10 cellular contexts compared by ENCODE assay signal in the genomic region with DNA sequence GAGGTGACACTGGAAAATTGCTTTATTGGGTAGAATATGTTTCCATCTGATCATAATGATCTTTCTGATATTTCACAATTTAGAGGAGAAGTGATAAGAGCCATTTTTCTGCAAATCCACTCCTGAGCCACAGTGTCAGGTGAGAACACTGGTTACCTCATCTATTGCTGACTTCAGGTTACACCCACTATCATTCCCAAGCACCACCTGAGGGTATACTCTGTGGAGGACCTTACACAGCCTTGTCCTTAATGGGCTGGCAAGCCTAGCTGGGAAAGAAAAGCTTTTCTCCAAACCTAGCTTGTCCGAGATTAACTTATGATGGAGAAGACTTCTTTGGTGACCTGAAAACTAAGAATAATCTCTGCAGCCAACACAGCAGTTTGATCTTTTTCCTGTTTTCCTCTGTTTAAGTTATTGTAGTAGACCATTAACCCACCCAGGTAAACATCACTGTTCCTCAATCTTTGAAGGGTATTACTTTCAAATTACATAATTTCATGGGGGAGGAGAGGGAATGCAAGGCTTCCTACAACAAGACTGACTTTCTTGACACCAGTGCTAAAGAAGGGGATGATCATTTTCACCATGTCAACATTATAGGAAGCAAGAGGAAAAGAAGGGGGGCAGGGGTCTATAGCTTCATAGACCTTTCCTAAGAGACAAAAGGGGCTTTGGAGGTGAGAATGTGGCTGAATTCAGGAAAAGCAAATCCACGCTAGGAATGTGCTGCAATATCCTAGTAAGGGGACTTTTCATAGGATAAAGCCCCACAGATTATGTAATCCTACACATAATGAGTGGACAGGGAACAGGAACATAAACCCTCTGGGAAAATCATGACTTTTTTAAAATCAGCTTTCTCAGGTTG. TPM values are rescaled to one million over a fixed set of nuclear protein-coding genes. Genes with fewer than 3 reads are reported as not detected.
DNase-seq lines count a peak whose midpoint lies in the region; ATAC-seq and TF ChIP-seq lines count a peak whose summit lies in the region.
"Had no signal": no experiment of that assay in that cellular context is flagged by ENCODE, and none has a peak within 500 bp of the region (broad histone marks: within the 10 kb centered on the region; RNA-seq: fewer than 3 reads in every experiment).

No MANE protein-coding gene starts in this region.

- intact Hi-C loops in activated T-helper 1 cell treated with anti-CD3 and anti-CD28 coated beads, Interleukin-12 subunit alpha, Interleukin-12 subunit beta, Interleukin-2, Interleukin-4 antibody, amounts not matched to agents 30 ng/mL and 10 ng/mL and 1 ng/mL, durations not matched to agents 14 hours and 24 hours and 36 hours (cut with micrococcal nuclease), result no loop called here

- H3K36me3 Mint-ChIP-seq in activated CD8-positive, alpha-beta memory T cell treated with anti-CD3 and anti-CD28 coated beads, Interleukin-2, amount 10 ng/mL, durations not matched to agents 7 days and 5 days, result no peaks in the 10 kb centered on the region
- H3K36me3 Mint-ChIP-seq in activated T-helper 1 cell treated with anti-CD3 and anti-CD28 coated beads, Interleukin-12 subunit alpha, Interleukin-12 subunit beta, Interleukin-2, Interleukin-4 antibody, amounts not matched to agents 30 ng/mL and 10 ng/mL and 1 ng/mL, durations not matched to agents 14 hours and 24 hours and 36 hours (ENCODE audit: low read depth), result no peaks in the 10 kb centered on the region
- H3K36me3 Mint-ChIP-seq in stimulated activated naive B cell treated with anti-CD40 and anti-IgM and Interleukin-4, amounts not matched to agents 10 μg/mL and 1 μg/mL and 100 μg/mL, for 72 hours, result no peaks in the 10 kb centered on the region

- no peaks in the 10 kb centered on the region for H3K36me3 ChIP-seq in hepatocyte (replicated peaks; ENCODE audit: insufficient read depth, low read depth)

- no peak for ATAC-seq in activated CD8-positive, alpha-beta memory T cell treated with anti-CD3 and anti-CD28 coated beads, Interleukin-2, amount 10 ng/mL, durations not matched to agents 7 days and 5 days
- no peak for ATAC-seq in stimulated activated naive B cell treated with anti-CD40 and anti-IgM and Interleukin-4, amounts not matched to agents 10 μg/mL and 1 μg/mL and 100 μg/mL, for 72 hours (replicated peaks)
- ATAC-seq in GM21515 (IDR thresholded peaks at IDR 0.05; ENCODE audit: unreplicated experiment), result no peak

- H3K79me2 ChIP-seq in hepatocyte, result peaks cover 10% of the 10 kb centered on the region

- no peak overlapping the region for H2AFZ ChIP-seq in hepatocyte

- CTCF ChIA-PET in activated CD8-positive, alpha-beta memory T cell treated with anti-CD3 and anti-CD28 coated beads, Interleukin-2, amount 10 ng/mL, durations not matched to agents 7 days and 5 days (lab: Charles Lee), result interaction anchor here (0.8 to 4.1 kb wide), 8 partner anchors 13 to 42 kb away, joined by 3 to 18 read pairs (median 7); no protein-coding TSS in a partner anchor

- 82% methylated on average over 2 of the region's 2 CpGs for WGBS in hepatocyte (ENCODE audit: low lambda C conversion rate, missing lambda C conversion rate)

- no peaks in the 10 kb centered on the region for H4K20me1 ChIP-seq in hepatocyte (ENCODE audit: insufficient read depth, poor library complexity, severe bottlenecking)

- peak overlapping the region; percentile 89 for H3K4me2 ChIP-seq in hepatocyte

- H3K27ac ChIP-seq in hepatocyte, result peak overlapping the region; percentile 59

- H3K4me3 ChIP-seq in hepatocyte, result no peak overlapping the region

- H3K9me3 ChIP-seq in hepatocyte (ENCODE audit: low read depth), result no peaks in the 10 kb centered on the region

- no peak for TF ChIP-seq CTCF in hepatocyte (IDR thresholded peaks at IDR 0.05; ENCODE audit: poor library complexity)

- H3K4me1 Mint-ChIP-seq in activated CD8-positive, alpha-beta memory T cell treated with anti-CD3 and anti-CD28 coated beads, Interleukin-2, amount 10 ng/mL, durations not matched to agents 7 days and 5 days, result peaks cover 22% of the 10 kb centered on the region
- peaks cover 20% of the 10 kb centered on the region for H3K4me1 Mint-ChIP-seq in activated T-helper 1 cell treated with anti-CD3 and anti-CD28 coated beads, Interleukin-12 subunit alpha, Interleukin-12 subunit beta, Interleukin-2, Interleukin-4 antibody, amounts not matched to agents 30 ng/mL and 10 ng/mL and 1 ng/mL, durations not matched to agents 14 hours and 24 hours and 36 hours (ENCODE audit: low read depth)
- peaks cover 15 to 25% of the 10 kb centered on the region in 2 donors for H3K4me1 Mint-ChIP-seq in stimulated activated naive B cell treated with anti-CD40 and anti-IgM and Interleukin-4, amounts not matched to agents 10 μg/mL and 1 μg/mL and 100 μg/mL, for 72 hours

- H3K27me3 Mint-ChIP-seq in activated CD8-positive, alpha-beta memory T cell treated with anti-CD3 and anti-CD28 coated beads, Interleukin-2, amount 10 ng/mL, durations not matched to agents 7 days and 5 days, result peaks cover 5% of the 10 kb centered on the region
- peaks cover 14% of the 10 kb centered on the region for H3K27me3 Mint-ChIP-seq in activated T-helper 1 cell treated with anti-CD3 and anti-CD28 coated beads, Interleukin-12 subunit alpha, Interleukin-12 subunit beta, Interleukin-2, Interleukin-4 antibody, amounts not matched to agents 30 ng/mL and 10 ng/mL and 1 ng/mL, durations not matched to agents 14 hours and 24 hours and 36 hours (ENCODE audit: insufficient read depth)
- no peaks in the 10 kb centered on the region for H3K27me3 Mint-ChIP-seq in stimulated activated naive B cell treated with anti-CD40 and anti-IgM and Interleukin-4, amounts not matched to agents 10 μg/mL and 1 μg/mL and 100 μg/mL, for 72 hours

- no peaks in the 10 kb centered on the region for H3K27me3 ChIP-seq in hepatocyte

- H3K4me3 Mint-ChIP-seq in activated CD8-positive, alpha-beta memory T cell treated with anti-CD3 and anti-CD28 coated beads, Interleukin-2, amount 10 ng/mL, durations not matched to agents 7 days and 5 days, result peak overlapping the region; percentile 16
- peak overlapping the region; percentile 91 for H3K4me3 Mint-ChIP-seq in activated T-helper 1 cell treated with anti-CD3 and anti-CD28 coated beads, Interleukin-12 subunit alpha, Interleukin-12 subunit beta, Interleukin-2, Interleukin-4 antibody, amounts not matched to agents 30 ng/mL and 10 ng/mL and 1 ng/mL, durations not matched to agents 14 hours and 24 hours and 36 hours
- H3K4me3 Mint-ChIP-seq in stimulated activated naive B cell treated with anti-CD40 and anti-IgM and Interleukin-4, amounts not matched to agents 10 μg/mL and 1 μg/mL and 100 μg/mL, for 72 hours, result peak overlapping the region in 1 of 2 donors; percentile 96

- no peaks in the 10 kb centered on the region for H3K4me1 ChIP-seq in hepatocyte (ENCODE audit: insufficient read depth)

- no peaks in the 10 kb centered on the region for H3K9me2 ChIP-seq in hepatocyte (replicated peaks; ENCODE audit: insufficient read depth)

- no peak overlapping the region for H3K27ac Mint-ChIP-seq in activated CD8-positive, alpha-beta memory T cell treated with anti-CD3 and anti-CD28 coated beads, Interleukin-2, amount 10 ng/mL, durations not matched to agents 7 days and 5 days
- no peak overlapping the region for H3K27ac Mint-ChIP-seq in activated T-helper 1 cell treated with anti-CD3 and anti-CD28 coated beads, Interleukin-12 subunit alpha, Interleukin-12 subunit beta, Interleukin-2, Interleukin-4 antibody, amounts not matched to agents 30 ng/mL and 10 ng/mL and 1 ng/mL, durations not matched to agents 14 hours and 24 hours and 36 hours
- peak overlapping the region; percentile 25 for H3K27ac Mint-ChIP-seq in stimulated activated naive B cell treated with anti-CD40 and anti-IgM and Interleukin-4, amounts not matched to agents 10 μg/mL and 1 μg/mL and 100 μg/mL, for 72 hours

- no peaks in the 10 kb centered on the region for H3K9me3 Mint-ChIP-seq in activated CD8-positive, alpha-beta memory T cell treated with anti-CD3 and anti-CD28 coated beads, Interleukin-2, amount 10 ng/mL, durations not matched to agents 7 days and 5 days (ENCODE audit: low read depth)
- H3K9me3 Mint-ChIP-seq in activated T-helper 1 cell treated with anti-CD3 and anti-CD28 coated beads, Interleukin-12 subunit alpha, Interleukin-12 subunit beta, Interleukin-2, Interleukin-4 antibody, amounts not matched to agents 30 ng/mL and 10 ng/mL and 1 ng/mL, durations not matched to agents 14 hours and 24 hours and 36 hours, result no peaks in the 10 kb centered on the region
- no peaks in the 10 kb centered on the region for H3K9me3 Mint-ChIP-seq in stimulated activated naive B cell treated with anti-CD40 and anti-IgM and Interleukin-4, amounts not matched to agents 10 μg/mL and 1 μg/mL and 100 μg/mL, for 72 hours

- DNase-seq in activated CD8-positive, alpha-beta memory T cell treated with anti-CD3 and anti-CD28 coated beads, Interleukin-2, amount 10 ng/mL, durations not matched to agents 7 days and 5 days, result no peak
- DNase-seq in activated CD8-positive, alpha-beta memory T cell treated with anti-CD3 and anti-CD28 coated beads, Interleukin-2, amount 50 U/mL, for 4 hours, result no peak
- DNase-seq in activated T-helper 1 cell treated with anti-CD3 and anti-CD28 coated beads, Interleukin-12 subunit alpha, Interleukin-12 subunit beta, Interleukin-2, Interleukin-4 antibody, amounts not matched to agents 30 ng/mL and 10 ng/mL and 1 ng/mL, durations not matched to agents 14 hours and 24 hours and 36 hours (ENCODE audit: low spot score), result no peak
- DNase-seq in hepatocyte (ENCODE audit: low spot score) (peak; percentile 21), 8988T (no peak), NCI-H1694 (lab: John Stamatoyannopoulos, UW) (no peak)
- no peak for DNase-seq in stimulated activated naive B cell treated with anti-CD40 and anti-IgM and Interleukin-4, amounts not matched to agents 10 μg/mL and 1 μg/mL and 100 μg/mL, for 72 hours
- DNase-seq: effector memory CD4-positive, alpha-beta T cell; T-helper 9 cell had no signal

RNA-seq across cellular contexts. Expression of a gene that starts 1.7 kb away (rescaled TPM):
- total RNA-seq in activated CD8-positive, alpha-beta memory T cell treated with anti-CD3 and anti-CD28 coated beads, Interleukin-2, amount 10 ng/mL, durations not matched to agents 7 days and 5 days, result 10 to 100 TPM in 1 of 2 experiments, 1 to 10 TPM in 1; 8.8 to 11.4 TPM
- total RNA-seq in activated T-helper 1 cell treated with anti-CD3 and anti-CD28 coated beads, Interleukin-12 subunit alpha, Interleukin-12 subunit beta, Interleukin-2, Interleukin-4 antibody, amounts not matched to agents 30 ng/mL and 10 ng/mL and 1 ng/mL, durations not matched to agents 14 hours and 24 hours and 36 hours, result 7.4 and 8.8 TPM in 2 replicates
- 10.4 and 10.5 TPM in 2 replicates for total RNA-seq in hepatocyte
- polyA plus RNA-seq in hepatocyte, result 3.3 and 4.7 TPM in 2 replicates

RNA-seq across cellular contexts. Expression of a gene that starts 41.4 kb away (rescaled TPM):
- total RNA-seq in activated CD8-positive, alpha-beta memory T cell treated with anti-CD3 and anti-CD28 coated beads, Interleukin-2, amount 10 ng/mL, durations not matched to agents 7 days and 5 days, result 10 to 100 TPM; 73.4 to 82.8 TPM
- total RNA-seq in activated T-helper 1 cell treated with anti-CD3 and anti-CD28 coated beads, Interleukin-12 subunit alpha, Interleukin-12 subunit beta, Interleukin-2, Interleukin-4 antibody, amounts not matched to agents 30 ng/mL and 10 ng/mL and 1 ng/mL, durations not matched to agents 14 hours and 24 hours and 36 hours, result 34.5 and 39.6 TPM in 2 replicates
- 11.2 and 16.7 TPM in 2 replicates for total RNA-seq in hepatocyte
- polyA plus RNA-seq in hepatocyte, result 5.7 and 9.3 TPM in 2 replicates
